15 cellular contexts compared by ENCODE assay signal in the genomic region with DNA sequence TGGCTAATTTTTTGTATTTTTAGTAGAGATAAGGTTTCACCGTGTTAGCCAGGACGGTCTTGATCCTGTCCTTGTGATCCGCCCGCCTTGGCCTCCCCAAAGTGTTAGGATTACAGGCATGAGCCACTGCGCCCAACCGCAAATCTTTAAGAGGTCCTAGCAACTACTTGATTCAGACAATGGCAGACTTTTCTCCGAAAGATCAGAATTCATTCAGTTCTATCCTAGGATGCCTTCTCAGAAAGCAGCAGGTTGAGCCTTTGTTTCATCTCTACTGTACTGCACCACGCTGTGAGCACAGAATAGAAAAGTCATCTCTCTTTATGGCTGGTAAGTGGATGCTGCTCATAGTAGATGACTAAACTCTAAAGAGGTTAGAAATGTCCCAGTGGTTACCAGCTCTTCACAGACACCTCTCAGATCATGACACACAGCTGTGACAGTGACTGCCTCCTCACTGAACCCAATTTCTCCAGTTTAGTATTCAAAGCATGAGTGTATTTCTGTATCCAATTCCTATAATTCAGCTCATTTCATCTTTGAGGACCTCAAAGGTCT. TPM values are rescaled to one million over a fixed set of nuclear protein-coding genes. Genes with fewer than 3 reads are reported as not detected.
A peak's percentile ranks its signal among the peaks of the same experiment; 100 is the strongest.
DNase-seq lines count a peak whose midpoint lies in the region; ATAC-seq and TF ChIP-seq lines count a peak whose summit lies in the region.
"Had no signal": no experiment of that assay in that cellular context is flagged by ENCODE, and none has a peak within 500 bp of the region (broad histone marks: within the 10 kb centered on the region; RNA-seq: fewer than 3 reads in every experiment).

No MANE protein-coding gene starts in this region.

- no peak overlapping the region for H3K27ac ChIP-seq in colonic mucosa
- H3K27ac ChIP-seq: ascending aorta, dorsolateral prefrontal cortex, KMS-11, right lobe of liver had no signal

- H3K27me3 Mint-ChIP-seq in mesothelial cell of epicardium (ENCODE audit: low read depth): peaks cover 23% of the 10 kb centered on the region

- peak; percentile 56 for ATAC-seq in GM18499 (IDR thresholded peaks at IDR 0.05; ENCODE audit: insufficient read depth, unreplicated experiment)
- peak; percentile 51 for ATAC-seq in GM18907 (IDR thresholded peaks at IDR 0.05; ENCODE audit: unreplicated experiment)
- peak; percentile 75 for ATAC-seq in HG02798 (IDR thresholded peaks at IDR 0.05; ENCODE audit: poor library complexity, unreplicated experiment)
- ATAC-seq in GM21447 (IDR thresholded peaks at IDR 0.05; ENCODE audit: unreplicated experiment): no peak
- ATAC-seq: right lobe of liver, Right ventricle myocardium inferior had no signal

- H3K9ac ChIP-seq in colonic mucosa (ENCODE audit: low read depth in 2 of 2, low read length in 2 of 2): no peak overlapping the region
- H3K9ac ChIP-seq: KMS-11 had no signal

- TF ChIP-seq CTCF in colonic mucosa (IDR thresholded peaks at IDR 0.05) (no peak), mesothelial cell of epicardium (IDR thresholded peaks at IDR 0.05; ENCODE audit: unreplicated experiment) (no peak)

- no peak overlapping the region for H3K4me3 ChIP-seq in colonic mucosa
- H3K4me3 ChIP-seq: ascending aorta, dorsolateral prefrontal cortex, right lobe of liver had no signal

- H3K9me3 ChIP-seq in colonic mucosa: no peaks in the 10 kb centered on the region
- H3K9me3 ChIP-seq: ascending aorta, right lobe of liver had no signal

- H3K27me3 ChIP-seq in colonic mucosa: no peaks in the 10 kb centered on the region
- H3K27me3 ChIP-seq: ascending aorta, dorsolateral prefrontal cortex, right lobe of liver had no signal

- H3K36me3 ChIP-seq in colonic mucosa: no peaks in the 10 kb centered on the region
- H3K36me3 ChIP-seq: ascending aorta, right lobe of liver had no signal

- intact Hi-C loops in colonic mucosa (cut with DNase I): no loop called here

- H3K4me1 Mint-ChIP-seq in mesothelial cell of epicardium: peaks cover 8% of the 10 kb centered on the region

- no peak overlapping the region for H3K4me3 Mint-ChIP-seq in mesothelial cell of epicardium

- no peaks in the 10 kb centered on the region for H3K9me3 Mint-ChIP-seq in mesothelial cell of epicardium

- H3K27ac Mint-ChIP-seq in mesothelial cell of epicardium: no peak overlapping the region

- DNase-seq in activated T-cell treated with anti-CD3 and anti-CD28 coated beads, Interleukin-2, amount 50 U/mL, for 48 hours: peak; percentile 26 to 31
- DNase-seq in colonic mucosa: no peak
- no peak for DNase-seq in mesothelial cell of epicardium (ENCODE audit: low spot score in 2 of 2, unreplicated experiment in 2 of 2)
- DNase-seq in NCI-H1417 treated with DMSO at 0.1 percent for 48 hours (lab: John Stamatoyannopoulos, UW): no peak
- DNase-seq: dorsolateral prefrontal cortex, islet precursor cell, NCI-H1930, right lobe of liver had no signal

- no peaks in the 10 kb centered on the region for H3K36me3 Mint-ChIP-seq in mesothelial cell of epicardium

- H3K4me1 ChIP-seq in colonic mucosa: no peaks in the 10 kb centered on the region
- H3K4me1 ChIP-seq: ascending aorta, right lobe of liver had no signal

RNA-seq across cellular contexts. Expression of a gene that starts 6.0 kb away (rescaled TPM):
- 1 to 10 TPM; 4.8 to 5.1 TPM for total RNA-seq in colonic mucosa
- 27.8 to 30.7 TPM (median 28.3 TPM) in 3 replicates for total RNA-seq in mesothelial cell of epicardium

Comparison
In these comparisons a context has a peak if more than half of its experiments do, and no peak if none do; other contexts are left out.
1. DNase-seq: peak in activated T-cell treated with anti-CD3 and anti-CD28 coated beads, Interleukin-2, amount 50 U/mL, for 48 hours (2 of 2); none in colonic mucosa (single experiment), mesothelial cell of epicardium (0 of 2) and NCI-H1417 treated with DMSO at 0.1 percent for 48 hours (single experiment).